Comparison of ENCODE assay signal across 10 cellular contexts in the genomic region with DNA sequence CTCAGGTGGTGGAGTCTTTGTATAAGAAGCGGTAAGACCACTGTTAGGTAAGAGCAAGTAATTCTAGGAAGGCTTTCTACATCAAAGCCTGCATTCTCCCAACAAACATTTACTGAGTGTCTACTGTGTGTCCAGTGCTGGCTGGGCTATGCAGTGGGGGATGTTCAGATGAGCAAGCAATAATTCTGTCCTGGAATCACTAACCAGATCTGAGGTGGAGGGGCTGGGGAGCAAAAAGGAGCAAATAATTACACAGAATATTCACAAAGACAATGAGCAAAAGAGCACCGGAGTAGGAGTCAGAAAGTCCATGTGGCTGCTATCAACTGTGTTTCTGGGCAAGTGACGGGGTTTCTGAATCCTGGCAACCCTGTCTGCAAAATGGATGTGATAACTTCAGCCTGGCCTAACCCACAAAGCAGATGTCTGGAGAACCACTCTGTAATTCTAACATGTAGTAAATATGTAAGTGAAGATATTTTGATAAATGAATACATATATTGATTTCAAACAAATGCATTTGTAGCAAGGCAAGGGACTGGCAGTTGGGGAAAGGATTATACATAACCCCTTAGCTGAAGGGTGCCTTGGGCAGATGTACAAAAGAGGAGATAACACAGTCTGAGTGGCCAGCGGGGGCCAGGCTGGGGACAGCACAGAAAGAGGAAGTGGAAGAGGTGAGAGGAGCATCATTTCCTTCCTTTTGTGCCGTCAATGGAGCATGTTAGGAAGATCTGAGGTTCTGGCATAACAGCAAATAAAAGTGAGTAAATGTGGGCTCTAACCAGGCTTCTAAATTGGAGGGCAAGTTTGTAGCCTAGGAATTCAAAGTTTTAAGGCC. TPM values are rescaled to one million over a fixed set of nuclear protein-coding genes. Genes with fewer than 3 reads are reported as not detected.
A peak's percentile ranks its signal among the peaks of the same experiment; 100 is the strongest.
DNase-seq lines count a peak whose midpoint lies in the region; ATAC-seq, FAIRE-seq and TF ChIP-seq lines count a peak whose summit lies in the region.
"Had no signal": no experiment of that assay in that cellular context is flagged by ENCODE, and none has a peak within 500 bp of the region (broad histone marks: within the 10 kb centered on the region; RNA-seq: fewer than 3 reads in every experiment).

No MANE protein-coding gene starts in this region.

- peak in 1 of 2 donors; percentile 8 for DNase-seq in activated T-cell treated with anti-CD3 and anti-CD28 coated beads, Interleukin-2, amount 50 U/mL, for 72 hours
- DNase-seq in activated T-cell treated with anti-CD3 and anti-CD28 coated beads, Interleukin-2, amount 50 U/mL, for 4 hours: no peak
- DNase-seq in RPMI8226 (peak; percentile 47), immature natural killer cell (peak; percentile 62 to 66 (median 64)), transverse colon (peak; percentile 26), HTR-8/SVneo (ENCODE audit: insufficient read length, low spot score) (no peak), islet precursor cell (no peak)

- ATAC-seq in activated T-cell treated with anti-CD3 and anti-CD28 coated beads, Interleukin-2, amount 50 U/mL, for 72 hours (replicated peaks in 1 of 2): peak; percentile 41 to 48
- ATAC-seq in activated T-cell treated with anti-CD3 and anti-CD28 coated beads, Interleukin-2, amount 50 U/mL, for 4 hours: no peak
- ATAC-seq in GM21526 (IDR thresholded peaks at IDR 0.05; ENCODE audit: low FRiP score, unreplicated experiment): no peak

- TF ChIP-seq POLR2A in transverse colon (IDR thresholded peaks at IDR 0.05): no peak

- no peaks in the 10 kb centered on the region for H3K9me3 Mint-ChIP-seq in activated T-cell treated with anti-CD3 and anti-CD28 coated beads, Interleukin-2, amount 50 U/mL, for 72 hours
- H3K9me3 Mint-ChIP-seq in activated T-cell treated with anti-CD3 and anti-CD28 coated beads, Interleukin-2, amount 50 U/mL, for 4 hours: no peaks in the 10 kb centered on the region
- H3K9me3 Mint-ChIP-seq in immature natural killer cell: no peaks in the 10 kb centered on the region

- peak overlapping the region; percentile 85 for H3K27ac Mint-ChIP-seq in activated T-cell treated with anti-CD3 and anti-CD28 coated beads, Interleukin-2, amount 50 U/mL, for 72 hours
- H3K27ac Mint-ChIP-seq in immature natural killer cell: peak overlapping the region; percentile 81 to 95 (median 93)

- H3K4me3 ChIP-seq in transverse colon: no peak overlapping the region

- no peaks in the 10 kb centered on the region for H3K36me3 Mint-ChIP-seq in activated T-cell treated with anti-CD3 and anti-CD28 coated beads, Interleukin-2, amount 50 U/mL, for 72 hours (ENCODE audit: insufficient read depth in 2 of 2)
- H3K36me3 Mint-ChIP-seq in activated T-cell treated with anti-CD3 and anti-CD28 coated beads, Interleukin-2, amount 50 U/mL, for 4 hours (ENCODE audit: insufficient read depth): no peaks in the 10 kb centered on the region
- no peaks in the 10 kb centered on the region for H3K36me3 Mint-ChIP-seq in immature natural killer cell

- peak overlapping the region in 3 of 4 donors; percentile 1 to 46 (median 46) for H3K27ac ChIP-seq in transverse colon

- H3K4me3 Mint-ChIP-seq in activated T-cell treated with anti-CD3 and anti-CD28 coated beads, Interleukin-2, amount 50 U/mL, for 72 hours: peak overlapping the region in 1 of 2 donors; percentile 57
- H3K4me3 Mint-ChIP-seq in activated T-cell treated with anti-CD3 and anti-CD28 coated beads, Interleukin-2, amount 50 U/mL, for 4 hours: no peak overlapping the region
- peak overlapping the region; percentile 63 to 83 (median 78) for H3K4me3 Mint-ChIP-seq in immature natural killer cell

- peaks cover 13% of the 10 kb centered on the region for H3K4me1 Mint-ChIP-seq in activated T-cell treated with anti-CD3 and anti-CD28 coated beads, Interleukin-2, amount 50 U/mL, for 72 hours (ENCODE audit: low read depth)
- H3K4me1 Mint-ChIP-seq in activated T-cell treated with anti-CD3 and anti-CD28 coated beads, Interleukin-2, amount 50 U/mL, for 4 hours (ENCODE audit: low read depth): peaks cover 15% of the 10 kb centered on the region
- peaks cover 22 to 34% of the 10 kb centered on the region in 2 donors for H3K4me1 Mint-ChIP-seq in immature natural killer cell

- H3K36me3 ChIP-seq in transverse colon: no peaks in the 10 kb centered on the region

- in situ Hi-C loops in transverse colon (cut with MboI; ENCODE audit: low pct_ligation_motif_present in 1 of 4, low pct_unique_long_range_greater_than_20kb in 1 of 4, low sequenced_read_pairs in 3 of 4): no loop called here

- no peaks in the 10 kb centered on the region for H3K27me3 Mint-ChIP-seq in activated T-cell treated with anti-CD3 and anti-CD28 coated beads, Interleukin-2, amount 50 U/mL, for 72 hours (ENCODE audit: low read depth)
- no peaks in the 10 kb centered on the region for H3K27me3 Mint-ChIP-seq in activated T-cell treated with anti-CD3 and anti-CD28 coated beads, Interleukin-2, amount 50 U/mL, for 4 hours (ENCODE audit: low read depth)
- H3K27me3 Mint-ChIP-seq in immature natural killer cell (ENCODE audit: low read depth in 3 of 3): peaks cover 0 to 3% (median 0%) of the 10 kb centered on the region in 3 donors

- H3K9me3 ChIP-seq in transverse colon: no peaks in the 10 kb centered on the region

- FAIRE-seq in HTR-8/SVneo (lab: Jason Lieb, UNC): no peak
- FAIRE-seq: islet of Langerhans had no signal

- peaks cover 0 to 24% (median 8%) of the 10 kb centered on the region in 4 donors for H3K4me1 ChIP-seq in transverse colon

- no peak for TF ChIP-seq CTCF in transverse colon (IDR thresholded peaks at IDR 0.05)

- no peaks in the 10 kb centered on the region for H3K27me3 ChIP-seq in transverse colon

- WGBS in transverse colon (ENCODE audit: low coverage in 1 of 2), 2 donors: 52 to 63% methylated on average over 4 to 5 of the region's 5 CpGs

- TF ChIP-seq EP300 in transverse colon (IDR thresholded peaks at IDR 0.05; ENCODE audit: low read depth): no peak

- intact Hi-C loops in transverse colon (cut with DNase I; ENCODE audit: low total_unique reads): no loop called here

RNA-seq across cellular contexts. Expression of gene CYP8B1, which starts 28.8 kb away (rescaled TPM):
- total RNA-seq in activated T-cell treated with anti-CD3 and anti-CD28 coated beads, Interleukin-2, amount 50 U/mL, for 72 hours: not detected
- total RNA-seq in activated T-cell treated with anti-CD3 and anti-CD28 coated beads, Interleukin-2, amount 50 U/mL, for 4 hours: under 1 TPM; 0.05 to 0.10 (median 0.05) TPM
- not detected for polyA plus RNA-seq in immature natural killer cell
- not detected for total RNA-seq in transverse colon
- polyA plus RNA-seq: AG04450 had no signal

RNA-seq across cellular contexts. Expression of gene ACKR2, which starts 37.7 kb away (rescaled TPM):
- 1 to 10 TPM; 1.1 to 1.2 TPM for total RNA-seq in activated T-cell treated with anti-CD3 and anti-CD28 coated beads, Interleukin-2, amount 50 U/mL, for 72 hours
- under 1 TPM; 0.13 to 0.56 (median 0.14) TPM for total RNA-seq in activated T-cell treated with anti-CD3 and anti-CD28 coated beads, Interleukin-2, amount 50 U/mL, for 4 hours
- under 1 TPM in 1 of 3 donors, not detected in 2; 0.18 TPM for polyA plus RNA-seq in immature natural killer cell
- 1 to 10 TPM; 1.4 to 9.2 (median 5.2) TPM for total RNA-seq in transverse colon

RNA-seq across cellular contexts. Expression of gene HIGD1A, which starts 42.6 kb away (rescaled TPM):
- total RNA-seq in activated T-cell treated with anti-CD3 and anti-CD28 coated beads, Interleukin-2, amount 50 U/mL, for 72 hours: 10 to 100 TPM; 54.0 to 63.8 TPM
- 10 to 100 TPM; 75.5 to 88.7 (median 83.0) TPM for total RNA-seq in activated T-cell treated with anti-CD3 and anti-CD28 coated beads, Interleukin-2, amount 50 U/mL, for 4 hours
- polyA plus RNA-seq in immature natural killer cell: 100 to 1,000 TPM; 111 to 204 (median 159) TPM
- 100 to 1,000 TPM in 3 of 4 donors, 10 to 100 TPM in 1; 41.4 to 518 (median 379) TPM for total RNA-seq in transverse colon

RNA-seq across cellular contexts. Expression of gene ZNF662, which starts 59.0 kb away (rescaled TPM):
- 1 to 10 TPM; 3.8 to 5.0 TPM for total RNA-seq in activated T-cell treated with anti-CD3 and anti-CD28 coated beads, Interleukin-2, amount 50 U/mL, for 72 hours
- total RNA-seq in activated T-cell treated with anti-CD3 and anti-CD28 coated beads, Interleukin-2, amount 50 U/mL, for 4 hours: 1 to 10 TPM in 2 of 3 donors, under 1 TPM in 1; 0.33 to 1.4 (median 1.0) TPM
- under 1 TPM in 1 of 3 donors, not detected in 2; 0.16 TPM for polyA plus RNA-seq in immature natural killer cell
- total RNA-seq in transverse colon: 1 to 10 TPM; 2.2 to 6.0 (median 4.9) TPM

Comparison
In these comparisons a context has a peak if more than half of its experiments do, and no peak if none do; other contexts are left out.
1. ATAC-seq: peak in activated T-cell treated with anti-CD3 and anti-CD28 coated beads, Interleukin-2, amount 50 U/mL, for 72 hours (2 of 2); none in activated T-cell treated with anti-CD3 and anti-CD28 coated beads, Interleukin-2, amount 50 U/mL, for 4 hours (0 of 2) and GM21526 (single experiment).
2. DNase-seq: peak in RPMI8226 (single experiment), immature natural killer cell (3 of 3) and transverse colon (single experiment); none in activated T-cell treated with anti-CD3 and anti-CD28 coated beads, Interleukin-2, amount 50 U/mL, for 4 hours (single experiment), HTR-8/SVneo (single experiment) and islet precursor cell (single experiment).